ENCODE assay signal across 8 cellular contexts in the genomic region with DNA sequence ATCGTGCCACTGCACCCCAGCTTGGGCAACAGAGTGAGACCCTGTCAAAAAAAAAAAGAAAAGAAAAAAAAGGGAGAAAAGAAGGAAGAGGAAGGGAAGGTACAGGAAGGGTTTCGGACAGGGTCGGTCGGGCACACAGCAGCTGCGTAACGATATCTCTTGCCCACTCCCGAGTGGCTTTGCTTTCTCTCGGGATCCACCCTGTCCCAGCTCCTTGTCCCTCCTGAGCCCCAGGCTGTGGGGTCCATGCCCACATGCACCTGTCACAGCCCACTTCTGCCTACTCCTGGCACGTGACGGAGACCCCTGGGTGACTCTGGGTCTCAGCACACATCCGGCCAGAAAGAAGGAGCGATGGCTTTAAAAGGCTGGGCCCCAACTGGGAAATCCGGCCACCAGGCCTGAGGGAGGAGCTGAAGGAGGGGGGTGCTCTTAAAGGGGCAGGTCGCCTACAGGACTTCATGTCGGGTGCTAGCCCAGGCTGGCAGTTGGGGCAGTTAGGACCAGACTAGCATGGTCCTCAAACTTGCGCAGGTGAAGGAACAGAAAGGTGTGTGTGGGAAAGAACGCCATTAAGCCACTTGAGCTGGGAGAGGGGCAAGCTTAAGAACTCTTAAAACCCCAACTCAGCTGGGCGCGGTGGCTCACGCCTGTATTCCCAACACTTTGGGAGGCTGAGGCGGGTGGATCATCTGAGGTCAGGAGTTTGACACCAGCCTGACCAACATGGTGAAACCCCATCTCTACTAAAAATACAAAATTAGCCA. TPM values are rescaled to one million over a fixed set of nuclear protein-coding genes. Genes with fewer than 3 reads are reported as not detected.
DNase-seq lines count a peak whose midpoint lies in the region; ATAC-seq and TF ChIP-seq lines count a peak whose summit lies in the region.

TSS of gene GHDC (minus strand) at position 362 of the 767 bp plus-strand sequence. CDS start 913 bp downstream, outside the sequence.

- TF ChIP-seq CTCF in HEK293 (tag by site-specific recombination; IDR thresholded peaks at IDR 0.05) (no peak), adrenal gland (IDR thresholded peaks at IDR 0.05) (no peak), left ventricle myocardium inferior (IDR thresholded peaks at IDR 0.05; ENCODE audit: borderline replicate concordance) (no peak), psoas muscle (IDR thresholded peaks at IDR 0.05) (no peak)

- peak in 1 of 2 donors; percentile 44 for TF ChIP-seq POLR2A in adrenal gland (IDR thresholded peaks at IDR 0.05)

- H3K27me3 ChIP-seq in adrenal gland = no peaks in the 10 kb centered on the region
- H3K27me3 ChIP-seq in left ventricle myocardium inferior (ENCODE audit: low read depth) = no peaks in the 10 kb centered on the region
- H3K27me3 ChIP-seq in psoas muscle (ENCODE audit: insufficient read depth in 3 of 3, low read length in 2 of 3) = no peaks in the 10 kb centered on the region

- H3K9me3 ChIP-seq in HEK293 (ENCODE audit: control insufficient read depth, insufficient read depth, low read depth, low read length) (no peaks in the 10 kb centered on the region), adrenal gland (replicated peaks in 1 of 3) (no peaks in the 10 kb centered on the region), left ventricle myocardium inferior (replicated peaks) (no peaks in the 10 kb centered on the region), psoas muscle (no peaks in the 10 kb centered on the region)

- H3K4me1 ChIP-seq in HEK293 (ENCODE audit: control insufficient read depth, insufficient read depth, low read length) (peaks cover 3% of the 10 kb centered on the region; the same call in 1 of the 2 replicates), adrenal gland (replicated peaks in 1 of 2) (peaks cover 20 to 41% of the 10 kb centered on the region in 2 donors), left ventricle myocardium inferior (peaks cover 24% of the 10 kb centered on the region), psoas muscle (peaks cover 12% of the 10 kb centered on the region)

- POLR2A ChIA-PET in HEK293 (lab: Yijun Ruan, JAX) = interaction anchor here (0.6 to 1.5 kb wide), 11 partner anchors 10 to 353 kb away, joined by 3 to 6 read pairs (median 3); partner anchors contain the start of genes CAVIN1, DNAJC7 and STAT3

- WGBS in adrenal gland, 4 donors = 16 to 25% (median 20%) methylated on average over 17 to 21 of the region's 21 CpGs
- WGBS in psoas muscle, 3 donors = 18 to 20% (median 18%) methylated on average over 21 of the region's 21 CpGs

- peak; percentile 92 to 98 (median 96) for ATAC-seq in psoas muscle

- H3K36me3 ChIP-seq in HEK293 (ENCODE audit: control insufficient read depth in 2 of 2, insufficient read depth in 1 of 2, low read length in 2 of 2) (no peaks in the 10 kb centered on the region), adrenal gland (replicated peaks in 1 of 2) (no peaks in the 10 kb centered on the region), left ventricle myocardium inferior (peaks cover under 1% of the 10 kb centered on the region), psoas muscle (ENCODE audit: insufficient read depth in 1 of 2, low read depth in 1 of 2) (peaks cover 0 to 7% of the 10 kb centered on the region in 2 donors)

- DNase-seq in GM03348 (ENCODE audit: low spot score) = peak; percentile 94
- peak; percentile 53 for DNase-seq in NCI-H1105 (lab: John Stamatoyannopoulos, UW)
- peak; percentile 66 for DNase-seq in T follicular helper cell (ENCODE audit: low read depth)
- peak; percentile 82 to 92 (median 87) for DNase-seq in adrenal gland
- peak; percentile 84 for DNase-seq in left ventricle myocardium inferior
- DNase-seq in psoas muscle = peak; percentile 83 to 92
- peak; percentile 87 for DNase-seq in ureter (ENCODE audit: low spot score)

- H3K4me3 ChIP-seq in HEK293 (ENCODE audit: low read depth, low read length) (peak within 1 kb of the TSS; percentile 77), adrenal gland (peak within 1 kb of the TSS; percentile 39 to 98 (median 57)), left ventricle myocardium inferior (peak within 1 kb of the TSS; percentile 70), psoas muscle (peak within 1 kb of the TSS; percentile 68)

- intact Hi-C loops in adrenal gland (cut with DNase I) (no loop called here), left ventricle myocardium inferior (cut with micrococcal nuclease) (no loop called here), psoas muscle (cut with DNase I) (no loop called here)

- H3K27ac ChIP-seq in HEK293 (ENCODE audit: extremely low read depth, low read depth, low read length) = no peak within 1 kb of the TSS
- peak within 1 kb of the TSS; percentile 55 to 96 (median 85) for H3K27ac ChIP-seq in adrenal gland
- H3K27ac ChIP-seq in left ventricle myocardium inferior (replicated peaks) = peak within 1 kb of the TSS; percentile 84
- H3K27ac ChIP-seq in psoas muscle = peak within 1 kb of the TSS; percentile 81

- CTCF ChIA-PET in HEK293 (lab: Yijun Ruan, JAX) = interaction anchor here (0.6 to 2.6 kb wide), 13 partner anchors 8 to 1646 kb away, joined by 3 to 17 read pairs (median 4); partner anchors contain the start of gene HCRT

TF ChIP-seq in HEK293, 187 proteins besides CTCF, POLR2A, EP300 and RAD21 (continues in another document):
- TF ChIP-seq, protein P1, sequence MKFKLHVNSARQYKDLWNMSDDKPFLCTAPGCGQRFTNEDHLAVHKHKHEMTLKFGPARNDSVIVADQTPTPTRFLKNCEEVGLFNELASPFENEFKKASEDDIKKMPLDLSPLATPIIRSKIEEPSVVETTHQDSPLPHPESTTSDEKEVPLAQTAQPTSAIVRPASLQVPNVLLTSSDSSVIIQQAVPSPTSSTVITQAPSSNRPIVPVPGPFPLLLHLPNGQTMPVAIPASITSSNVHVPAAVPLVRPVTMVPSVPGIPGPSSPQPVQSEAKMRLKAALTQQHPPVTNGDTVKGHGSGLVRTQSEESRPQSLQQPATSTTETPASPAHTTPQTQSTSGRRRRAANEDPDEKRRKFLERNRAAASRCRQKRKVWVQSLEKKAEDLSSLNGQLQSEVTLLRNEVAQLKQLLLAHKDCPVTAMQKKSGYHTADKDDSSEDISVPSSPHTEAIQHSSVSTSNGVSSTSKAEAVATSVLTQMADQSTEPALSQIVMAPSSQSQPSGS (tag by site-specific recombination; IDR thresholded peaks at IDR 0.05; ENCODE audit: low read depth) = no peak
- TF ChIP-seq, protein P2, sequence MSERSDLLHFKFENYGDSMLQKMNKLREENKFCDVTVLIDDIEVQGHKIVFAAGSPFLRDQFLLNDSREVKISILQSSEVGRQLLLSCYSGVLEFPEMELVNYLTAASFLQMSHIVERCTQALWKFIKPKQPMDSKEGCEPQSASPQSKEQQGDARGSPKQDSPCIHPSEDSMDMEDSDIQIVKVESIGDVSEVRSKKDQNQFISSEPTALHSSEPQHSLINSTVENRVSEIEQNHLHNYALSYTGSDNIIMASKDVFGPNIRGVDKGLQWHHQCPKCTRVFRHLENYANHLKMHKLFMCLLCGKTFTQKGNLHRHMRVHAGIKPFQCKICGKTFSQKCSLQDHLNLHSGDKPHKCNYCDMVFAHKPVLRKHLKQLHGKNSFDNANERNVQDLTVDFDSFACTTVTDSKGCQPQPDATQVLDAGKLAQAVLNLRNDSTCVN (tag by site-specific recombination; optimal IDR thresholded peaks at IDR 0.05) = no peak
- no peak for TF ChIP-seq ZNF148 (tag by site-specific recombination; IDR thresholded peaks at IDR 0.05; ENCODE audit: borderline replicate concordance)
- no peak for TF ChIP-seq ZBTB1 (tag by site-specific recombination; IDR thresholded peaks at IDR 0.05)
- no peak for TF ChIP-seq ZBTB10 (tag by site-specific recombination; IDR thresholded peaks at IDR 0.05)
- peak; percentile 97 for TF ChIP-seq ZFP69B (tag by site-specific recombination; IDR thresholded peaks at IDR 0.05)
- TF ChIP-seq ZNF16 (tag by site-specific recombination; IDR thresholded peaks at IDR 0.05; ENCODE audit: low read depth) = no peak
- no peak for TF ChIP-seq ZNF24 (tag by site-specific recombination; IDR thresholded peaks at IDR 0.05)

RNA-seq across cellular contexts. Expression of gene GHDC, which starts in this region (rescaled TPM):
- total RNA-seq in adrenal gland = 100 to 1,000 TPM in 1 of 8 donors, 10 to 100 TPM in 7; 36.4 to 344 (median 73.6) TPM
- polyA plus RNA-seq in adrenal gland = 10 to 100 TPM; 10.5 to 33.9 (median 30.4) TPM
- total RNA-seq in left ventricle myocardium inferior = 8.4 TPM
- 1 to 10 TPM; 4.7 to 9.4 (median 7.0) TPM for total RNA-seq in psoas muscle
- 10 to 100 TPM in 1 of 3 donors, 1 to 10 TPM in 2; 6.8 to 11.5 (median 8.8) TPM for polyA plus RNA-seq in psoas muscle
- 26.2 TPM for total RNA-seq in ureter
